Comparison of ENCODE assay signal across 1 cellular context in genomic region chr20:5074050-5074674, GRCh38.
TF ChIP-seq lines count a peak whose summit lies in the region.

No MANE protein-coding gene starts in this region.

TF ChIP-seq in HepG2, 621 proteins besides CTCF, POLR2A, EP300 and RAD21 (continued from another document):
- TF ChIP-seq, protein P1, sequence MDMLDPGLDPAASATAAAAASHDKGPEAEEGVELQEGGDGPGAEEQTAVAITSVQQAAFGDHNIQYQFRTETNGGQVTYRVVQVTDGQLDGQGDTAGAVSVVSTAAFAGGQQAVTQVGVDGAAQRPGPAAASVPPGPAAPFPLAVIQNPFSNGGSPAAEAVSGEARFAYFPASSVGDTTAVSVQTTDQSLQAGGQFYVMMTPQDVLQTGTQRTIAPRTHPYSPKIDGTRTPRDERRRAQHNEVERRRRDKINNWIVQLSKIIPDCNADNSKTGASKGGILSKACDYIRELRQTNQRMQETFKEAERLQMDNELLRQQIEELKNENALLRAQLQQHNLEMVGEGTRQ (IDR thresholded peaks at IDR 0.05; ENCODE audit: low read depth, low read length): no peak
- TF ChIP-seq, protein P1 (CRISPR knock-in tag; IDR thresholded peaks at IDR 0.05; ENCODE audit: borderline replicate concordance): 0 out of 2 replicates have a peak, but pooled peaks have one; percentile 56
- TF ChIP-seq U2AF2 (IDR thresholded peaks at IDR 0.05; ENCODE audit: low read depth, low read length): no peak
- no peak for TF ChIP-seq ZNF607 (CRISPR knock-in tag; IDR thresholded peaks at IDR 0.05; ENCODE audit: borderline replicate concordance)
- no peak for TF ChIP-seq BRD4 (CRISPR knock-in tag; IDR thresholded peaks at IDR 0.05)
- TF ChIP-seq MIXL1 (CRISPR knock-in tag; IDR thresholded peaks at IDR 0.05): no peak
- no peak for TF ChIP-seq ETV6 (CRISPR knock-in tag; conservative IDR thresholded peaks at IDR 0.05)
- TF ChIP-seq, protein P2, sequence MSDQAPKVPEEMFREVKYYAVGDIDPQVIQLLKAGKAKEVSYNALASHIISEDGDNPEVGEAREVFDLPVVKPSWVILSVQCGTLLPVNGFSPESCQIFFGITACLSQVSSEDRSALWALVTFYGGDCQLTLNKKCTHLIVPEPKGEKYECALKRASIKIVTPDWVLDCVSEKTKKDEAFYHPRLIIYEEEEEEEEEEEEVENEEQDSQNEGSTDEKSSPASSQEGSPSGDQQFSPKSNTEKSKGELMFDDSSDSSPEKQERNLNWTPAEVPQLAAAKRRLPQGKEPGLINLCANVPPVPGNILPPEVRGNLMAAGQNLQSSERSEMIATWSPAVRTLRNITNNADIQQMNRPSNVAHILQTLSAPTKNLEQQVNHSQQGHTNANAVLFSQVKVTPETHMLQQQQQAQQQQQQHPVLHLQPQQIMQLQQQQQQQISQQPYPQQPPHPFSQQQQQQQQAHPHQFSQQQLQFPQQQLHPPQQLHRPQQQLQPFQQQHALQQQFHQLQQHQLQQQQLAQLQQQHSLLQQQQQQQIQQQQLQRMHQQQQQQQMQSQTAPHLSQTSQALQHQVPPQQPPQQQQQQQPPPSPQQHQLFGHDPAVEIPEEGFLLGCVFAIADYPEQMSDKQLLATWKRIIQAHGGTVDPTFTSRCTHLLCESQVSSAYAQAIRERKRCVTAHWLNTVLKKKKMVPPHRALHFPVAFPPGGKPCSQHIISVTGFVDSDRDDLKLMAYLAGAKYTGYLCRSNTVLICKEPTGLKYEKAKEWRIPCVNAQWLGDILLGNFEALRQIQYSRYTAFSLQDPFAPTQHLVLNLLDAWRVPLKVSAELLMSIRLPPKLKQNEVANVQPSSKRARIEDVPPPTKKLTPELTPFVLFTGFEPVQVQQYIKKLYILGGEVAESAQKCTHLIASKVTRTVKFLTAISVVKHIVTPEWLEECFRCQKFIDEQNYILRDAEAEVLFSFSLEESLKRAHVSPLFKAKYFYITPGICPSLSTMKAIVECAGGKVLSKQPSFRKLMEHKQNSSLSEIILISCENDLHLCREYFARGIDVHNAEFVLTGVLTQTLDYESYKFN (CRISPR knock-in tag; conservative IDR thresholded peaks at IDR 0.05): no peak
- TF ChIP-seq GFI1 (CRISPR knock-in tag; IDR thresholded peaks at IDR 0.05; ENCODE audit: borderline replicate concordance): no peak
- TF ChIP-seq ZC3H4 (CRISPR knock-in tag; IDR thresholded peaks at IDR 0.05; ENCODE audit: borderline replicate concordance): no peak
- TF ChIP-seq SRF (IDR thresholded peaks at IDR 0.05; ENCODE audit: low read depth, low read length): peak; percentile 10; the same call in 1 of the 2 replicates
- no peak for TF ChIP-seq ZNF703 (CRISPR knock-in tag; IDR thresholded peaks at IDR 0.05; ENCODE audit: borderline replicate concordance)
- no peak for TF ChIP-seq HNRNPL (IDR thresholded peaks at IDR 0.05; ENCODE audit: low read depth, low read length)
- no peak for TF ChIP-seq ZNF629 (CRISPR knock-in tag; conservative IDR thresholded peaks at IDR 0.05)
- TF ChIP-seq TBX2 (CRISPR knock-in tag; IDR thresholded peaks at IDR 0.05; ENCODE audit: borderline replicate concordance): no peak
- TF ChIP-seq XRCC5 (optimal IDR thresholded peaks at IDR 0.05; ENCODE audit: low read length): no peak
- TF ChIP-seq HNRNPUL1 (IDR thresholded peaks at IDR 0.05; ENCODE audit: low read depth, low read length): no peak
